Comparison of ENCODE assay signal across 8 cellular contexts in genomic region chrX:48676106-48676892, GRCh38. TPM values are rescaled to one million over a fixed set of nuclear protein-coding genes. Genes with fewer than 3 reads are reported as not detected.
DNase-seq lines count a peak whose midpoint lies in the region; ATAC-seq and TF ChIP-seq lines count a peak whose summit lies in the region.

No MANE protein-coding gene starts in this region.

- H3K27ac ChIP-seq in CD4-positive, CD25-positive, alpha-beta regulatory T cell (ENCODE audit: insufficient read depth, low read length, poor library complexity, severe bottlenecking) = peak overlapping the region; percentile 72

- H3K4me3 ChIP-seq in CD4-positive, CD25-positive, alpha-beta regulatory T cell (ENCODE audit: low read depth, low read length) = peak overlapping the region; percentile 72
- H3K4me3 ChIP-seq in lower leg skin (ENCODE audit: low read depth, poor library complexity, severe bottlenecking) = peak overlapping the region; percentile 50

- H3K27ac Mint-ChIP-seq in CD4-positive, CD25-positive, alpha-beta regulatory T cell = peak overlapping the region; percentile 89 to 98 (median 95)

- H3K36me3 Mint-ChIP-seq in CD4-positive, CD25-positive, alpha-beta regulatory T cell = no peaks in the 10 kb centered on the region

- no peak for TF ChIP-seq POLR2A in lower leg skin (IDR thresholded peaks at IDR 0.05)

- intact Hi-C loops in lower leg skin (cut with DNase I; ENCODE audit: low total_unique reads) = no loop called here

- 0 to 33% methylated on average over 12 to 64 of the region's 67 CpGs for WGBS in lower leg skin, 2 donors

- DNase-seq in CD4-positive, CD25-positive, alpha-beta regulatory T cell = peak; percentile 84 to 93 (median 88)
- DNase-seq in NCI-H774 (lab: John Stamatoyannopoulos, UW) (peak; percentile 75), dermis blood vessel endothelial cell (peak; percentile 90), lower leg skin (ENCODE audit: low spot score in 2 of 2) (peak; percentile 79 to 96)
- DNase-seq in activated CD4-positive, alpha-beta T cell treated with anti-CD3 and anti-CD28 coated beads, Interleukin-2, amount 50 U/mL, for 48 hours = peak; percentile 86 to 89
- peak; percentile 84 to 87 for DNase-seq in stimulated activated CD4-positive, alpha-beta T cell treated with anti-CD3 and anti-CD28 coated beads, Interleukin-4, amount 100 ng/mL, for 4 hours

- ATAC-seq in CD4-positive, CD25-positive, alpha-beta regulatory T cell (ENCODE audit: low read depth in 2 of 2) = peak; percentile 95 to 96
- ATAC-seq in GM19452 (IDR thresholded peaks at IDR 0.05; ENCODE audit: unreplicated experiment) = peak; percentile 92
- peak; percentile 84 for ATAC-seq in HG03571 (IDR thresholded peaks at IDR 0.05; ENCODE audit: unreplicated experiment)

- H3K4me1 ChIP-seq in CD4-positive, CD25-positive, alpha-beta regulatory T cell (ENCODE audit: control insufficient read depth, insufficient read depth, low read length, poor library complexity, severe bottlenecking) = peaks cover 11% of the 10 kb centered on the region

- H3K27me3 ChIP-seq in CD4-positive, CD25-positive, alpha-beta regulatory T cell (ENCODE audit: control insufficient read depth, insufficient read depth, low read length) = no peaks in the 10 kb centered on the region

- no peaks in the 10 kb centered on the region for H3K9me3 ChIP-seq in CD4-positive, CD25-positive, alpha-beta regulatory T cell (ENCODE audit: control insufficient read depth in 2 of 2, low read length in 2 of 2)

- no peak for TF ChIP-seq CTCF in lower leg skin (IDR thresholded peaks at IDR 0.05)

- no peaks in the 10 kb centered on the region for H3K27me3 Mint-ChIP-seq in CD4-positive, CD25-positive, alpha-beta regulatory T cell

- H3K36me3 ChIP-seq in CD4-positive, CD25-positive, alpha-beta regulatory T cell (ENCODE audit: control insufficient read depth, insufficient read depth, low read length) = no peaks in the 10 kb centered on the region

- H3K4me3 Mint-ChIP-seq in CD4-positive, CD25-positive, alpha-beta regulatory T cell = peak overlapping the region; percentile 90 to 97 (median 94)

- peaks cover 0 to 1% (median 0%) of the 10 kb centered on the region in 7 donors for H3K9me3 Mint-ChIP-seq in CD4-positive, CD25-positive, alpha-beta regulatory T cell

- H3K4me1 Mint-ChIP-seq in CD4-positive, CD25-positive, alpha-beta regulatory T cell = peaks cover 9 to 22% (median 10%) of the 10 kb centered on the region in 4 donors

RNA-seq across cellular contexts. Expression of gene WAS, which starts 7.3 kb away (rescaled TPM):
- total RNA-seq in CD4-positive, CD25-positive, alpha-beta regulatory T cell = 101 TPM
- 10 to 100 TPM; 12.4 to 21.8 (median 20.3) TPM for polyA plus RNA-seq in CD4-positive, CD25-positive, alpha-beta regulatory T cell
- total RNA-seq in dermis blood vessel endothelial cell = 0.09 TPM in 1 of 2 replicates, not detected in the other
- 1 to 10 TPM; 1.3 to 4.1 (median 3.2) TPM for total RNA-seq in lower leg skin

RNA-seq across cellular contexts. Expression of gene SUV39H1, which starts 20.2 kb away (rescaled TPM):
- 8.0 TPM for total RNA-seq in CD4-positive, CD25-positive, alpha-beta regulatory T cell
- 10 to 100 TPM; 10.8 to 15.7 (median 13.3) TPM for polyA plus RNA-seq in CD4-positive, CD25-positive, alpha-beta regulatory T cell
- total RNA-seq in dermis blood vessel endothelial cell (4.3 and 9.8 TPM in 2 replicates), lower leg skin (10 to 100 TPM in 1 of 4 donors, 1 to 10 TPM in 3; 6.7 to 15.0 (median 9.2) TPM)

Comparison
In these comparisons a context has a peak if more than half of its experiments do, and no peak if none do; other contexts are left out.
1. Peak in every context shown above with its lines: DNase-seq, ATAC-seq, H3K4me3 ChIP-seq and H3K27ac ChIP-seq.
2. RNA of gene WAS, which starts 7.3 kb away (total RNA-seq): 101 TPM in CD4-positive, CD25-positive, alpha-beta regulatory T cell (single experiment); 1.3 to 4.1 TPM in lower leg skin and 0.09 TPM in dermis blood vessel endothelial cell; every median in the first group is over 10 times any median in the second.